In genomic region chr20:4071177-4071723, GRCh38 we compare ENCODE assay signal across 23 cellular contexts. TPM values are rescaled to one million over a fixed set of nuclear protein-coding genes. Genes with fewer than 3 reads are reported as not detected.
DNase-seq lines count a peak whose midpoint lies in the region; TF ChIP-seq lines count a peak whose summit lies in the region.
"Had no signal": no experiment of that assay in that cellular context is flagged by ENCODE, and none has a peak within 500 bp of the region (broad histone marks: within the 10 kb centered on the region; RNA-seq: fewer than 3 reads in every experiment).

No MANE protein-coding gene starts in this region.

- no peaks in the 10 kb centered on the region for H3K27me3 Mint-ChIP-seq in activated naive CD4-positive, alpha-beta T cell treated with anti-CD3 and anti-CD28 coated beads, Interleukin-2, amount 50 U/mL, for 24 hours
- no peaks in the 10 kb centered on the region for H3K27me3 Mint-ChIP-seq in activated naive CD4-positive, alpha-beta T cell treated with anti-CD3 and anti-CD28 coated beads for 36 hours (ENCODE audit: low read depth)
- peaks cover 11% of the 10 kb centered on the region for H3K27me3 Mint-ChIP-seq in brain
- H3K27me3 Mint-ChIP-seq: stimulated activated naive CD8-positive, alpha-beta T cell treated with anti-CD3 and anti-CD28 coated beads, Interleukin-15, Interleukin-2, amounts not matched to agents 100 ng/mL and 50 ng/mL, for 24 hours had no signal

- WGBS in suprapubic skin, result 73% methylated on average over 6 of the region's 6 CpGs
- WGBS in ovary, 3 donors, result 76 to 80% (median 77%) methylated on average over 6 of the region's 6 CpGs

- H3K36me3 Mint-ChIP-seq in activated naive CD4-positive, alpha-beta T cell treated with anti-CD3 and anti-CD28 coated beads, Interleukin-2, amount 50 U/mL, for 24 hours, result no peaks in the 10 kb centered on the region
- H3K36me3 Mint-ChIP-seq in activated naive CD4-positive, alpha-beta T cell treated with anti-CD3 and anti-CD28 coated beads for 36 hours (ENCODE audit: low read depth), result no peaks in the 10 kb centered on the region
- H3K36me3 Mint-ChIP-seq in brain, result no peaks in the 10 kb centered on the region
- H3K36me3 Mint-ChIP-seq: immature natural killer cell had no signal

- H3K4me1 Mint-ChIP-seq in activated naive CD4-positive, alpha-beta T cell treated with anti-CD3 and anti-CD28 coated beads, Interleukin-2, amount 50 U/mL, for 24 hours, result no peaks in the 10 kb centered on the region
- H3K4me1 Mint-ChIP-seq in activated naive CD4-positive, alpha-beta T cell treated with anti-CD3 and anti-CD28 coated beads for 36 hours (ENCODE audit: low read depth), result peaks cover 3% of the 10 kb centered on the region
- H3K4me1 Mint-ChIP-seq in brain, result peaks cover 23% of the 10 kb centered on the region
- H3K4me1 Mint-ChIP-seq: immature natural killer cell had no signal

- CTCF ChIA-PET in activated naive CD4-positive, alpha-beta T cell treated with anti-CD3 and anti-CD28 coated beads for 36 hours (lab: Charles Lee), result interaction anchor here (0.7 to 2.3 kb wide), 6 partner anchors 12 to 272 kb away, joined by 3 to 8 read pairs (median 4); no protein-coding TSS in a partner anchor

- no peaks in the 10 kb centered on the region for H3K27me3 ChIP-seq in vagina
- no peaks in the 10 kb centered on the region for H3K27me3 ChIP-seq in suprapubic skin
- H3K27me3 ChIP-seq in ovary, result no peaks in the 10 kb centered on the region
- H3K27me3 ChIP-seq: esophagus squamous epithelium, pancreas, Peyer's patch, upper lobe of right lung had no signal

- DNase-seq in activated naive CD4-positive, alpha-beta T cell treated with anti-CD3 and anti-CD28 coated beads for 36 hours, result no peak
- DNase-seq in islet precursor cell (peak; percentile 56), vagina (ENCODE audit: extremely low spot score in 2 of 2) (peak in 1 of 2 donors; percentile 85), suprapubic skin (ENCODE audit: low spot score in 2 of 2) (no peak), ovary (no peak)
- no peak for DNase-seq in effector CD4-positive, alpha-beta T cell
- DNase-seq: C1 segment of cervical spinal cord; effector CD8-positive, alpha-beta T cell; esophagus squamous epithelium; lower lobe of right lung; NCI-H2227 treated with DMSO at 0.1 percent for 48 hours; pancreas; stimulated activated CD4-positive, alpha-beta T cell treated with anti-CD3 and anti-CD28 coated beads, Interleukin-2, amount 100 ng/mL, for 24 hours; T1000; upper lobe of right lung had no signal

- H3K36me3 ChIP-seq in vagina, result no peaks in the 10 kb centered on the region
- H3K36me3 ChIP-seq in suprapubic skin, result no peaks in the 10 kb centered on the region
- no peaks in the 10 kb centered on the region for H3K36me3 ChIP-seq in ovary
- H3K36me3 ChIP-seq: esophagus squamous epithelium, HAP-1, lower lobe of right lung, pancreas, Peyer's patch, upper lobe of right lung had no signal

- H3K27ac ChIP-seq in vagina (peak overlapping the region; percentile 46), suprapubic skin (no peak overlapping the region), ovary (no peak overlapping the region)
- H3K27ac ChIP-seq: A549, esophagus squamous epithelium, lower lobe of right lung, pancreas, upper lobe of right lung had no signal

- H3K4me3 Mint-ChIP-seq in activated naive CD4-positive, alpha-beta T cell treated with anti-CD3 and anti-CD28 coated beads, Interleukin-2, amount 50 U/mL, for 24 hours, result no peak overlapping the region
- no peak overlapping the region for H3K4me3 Mint-ChIP-seq in activated naive CD4-positive, alpha-beta T cell treated with anti-CD3 and anti-CD28 coated beads for 36 hours
- no peak overlapping the region for H3K4me3 Mint-ChIP-seq in brain
- H3K4me3 Mint-ChIP-seq: activated T-helper 1 cell treated with anti-CD3 and anti-CD28 coated beads, Interleukin-12 subunit alpha, Interleukin-12 subunit beta, Interleukin-2, Interleukin-4 antibody, amounts not matched to agents 30 ng/mL and 10 ng/mL and 1 ng/mL, durations not matched to agents 14 hours and 24 hours and 36 hours; immature natural killer cell; stimulated activated naive CD8-positive, alpha-beta T cell treated with anti-CD3 and anti-CD28 coated beads, Interleukin-15, Interleukin-2, amounts not matched to agents 100 ng/mL and 50 ng/mL, for 24 hours had no signal

- H3K4me3 ChIP-seq in vagina (no peak overlapping the region), suprapubic skin (no peak overlapping the region), ovary (no peak overlapping the region)
- H3K4me3 ChIP-seq: A549, esophagus squamous epithelium, HAP-1, lower lobe of right lung, pancreas, Peyer's patch, upper lobe of right lung had no signal

- H3K9me3 Mint-ChIP-seq in activated naive CD4-positive, alpha-beta T cell treated with anti-CD3 and anti-CD28 coated beads, Interleukin-2, amount 50 U/mL, for 24 hours, result no peaks in the 10 kb centered on the region
- H3K9me3 Mint-ChIP-seq in activated naive CD4-positive, alpha-beta T cell treated with anti-CD3 and anti-CD28 coated beads for 36 hours, result no peaks in the 10 kb centered on the region
- peaks cover 0 to 3% (median 0%) of the 10 kb centered on the region in 5 experiments for H3K9me3 Mint-ChIP-seq in brain
- H3K9me3 Mint-ChIP-seq: immature natural killer cell; stimulated activated naive CD8-positive, alpha-beta T cell treated with anti-CD3 and anti-CD28 coated beads, Interleukin-15, Interleukin-2, amounts not matched to agents 100 ng/mL and 50 ng/mL, for 24 hours had no signal

- intact Hi-C loops in activated naive CD4-positive, alpha-beta T cell treated with anti-CD3 and anti-CD28 coated beads for 36 hours (cut with micrococcal nuclease), result no loop called here
- intact Hi-C loops in vagina (cut with DNase I), result no loop called here
- intact Hi-C loops in ovary (cut with DNase I), result no loop called here

- no peak for TF ChIP-seq CTCF in brain (conservative IDR thresholded peaks at IDR 0.05)
- no peak for TF ChIP-seq CTCF in vagina (IDR thresholded peaks at IDR 0.05)
- TF ChIP-seq CTCF in suprapubic skin (IDR thresholded peaks at IDR 0.05), result no peak
- no peak for TF ChIP-seq CTCF in ovary (IDR thresholded peaks at IDR 0.05)

- H3K27ac Mint-ChIP-seq in activated naive CD4-positive, alpha-beta T cell treated with anti-CD3 and anti-CD28 coated beads, Interleukin-2, amount 50 U/mL, for 24 hours, result peak overlapping the region; percentile 19
- no peak overlapping the region for H3K27ac Mint-ChIP-seq in activated naive CD4-positive, alpha-beta T cell treated with anti-CD3 and anti-CD28 coated beads for 36 hours
- H3K27ac Mint-ChIP-seq in brain, result peak overlapping the region in 3 of 5 experiments; percentile 51 to 88 (median 70)
- H3K27ac Mint-ChIP-seq: immature natural killer cell; stimulated activated naive CD8-positive, alpha-beta T cell treated with anti-CD3 and anti-CD28 coated beads, Interleukin-15, Interleukin-2, amounts not matched to agents 100 ng/mL and 50 ng/mL, for 24 hours had no signal

- H3K9me3 ChIP-seq in vagina, result no peaks in the 10 kb centered on the region
- H3K9me3 ChIP-seq in suprapubic skin, result no peaks in the 10 kb centered on the region
- no peaks in the 10 kb centered on the region for H3K9me3 ChIP-seq in ovary
- H3K9me3 ChIP-seq: esophagus squamous epithelium, HAP-1, lower lobe of right lung, pancreas, Peyer's patch, upper lobe of right lung had no signal

- no peak for TF ChIP-seq EP300 in suprapubic skin (IDR thresholded peaks at IDR 0.05)
- no peak for TF ChIP-seq EP300 in ovary (IDR thresholded peaks at IDR 0.05)

- H3K4me1 ChIP-seq in vagina (peaks cover 26% of the 10 kb centered on the region), suprapubic skin (peaks cover 47% of the 10 kb centered on the region), ovary (ENCODE audit: insufficient read depth) (no peaks in the 10 kb centered on the region)
- H3K4me1 ChIP-seq: Peyer's patch had no signal

- TF ChIP-seq POLR2A in vagina (IDR thresholded peaks at IDR 0.05) (no peak), suprapubic skin (IDR thresholded peaks at IDR 0.05) (no peak), ovary (IDR thresholded peaks at IDR 0.05) (no peak)

RNA-seq across cellular contexts. Expression of gene RNF24, which starts 55.9 kb away (rescaled TPM):
- total RNA-seq in activated naive CD4-positive, alpha-beta T cell treated with anti-CD3 and anti-CD28 coated beads for 36 hours, result 1 to 10 TPM; 2.9 to 3.8 TPM
- 14.5 TPM for polyA plus RNA-seq in brain (ENCODE audit: insufficient read depth, low read depth, low replicate concordance)
- 15.5 TPM for total RNA-seq in vagina
- 10 to 100 TPM; 16.0 to 27.8 (median 21.9) TPM for total RNA-seq in suprapubic skin
- total RNA-seq in ovary, result 10 to 100 TPM in 6 of 7 donors, 1 to 10 TPM in 1; 7.6 to 30.5 (median 17.1) TPM
- 10 to 100 TPM in 1 of 2 donors, 1 to 10 TPM in 1; 3.9 to 14.0 TPM for polyA plus RNA-seq in ovary
